In genomic region chr17:29078183-29079045, GRCh38 we compare ENCODE assay signal across 10 cellular contexts. TPM values are rescaled to one million over a fixed set of nuclear protein-coding genes. Genes with fewer than 3 reads are reported as not detected.
DNase-seq lines count a peak whose midpoint lies in the region; ATAC-seq and TF ChIP-seq lines count a peak whose summit lies in the region.
"Had no signal": no experiment of that assay in that cellular context is flagged by ENCODE, and none has a peak within 500 bp of the region (broad histone marks: within the 10 kb centered on the region; RNA-seq: fewer than 3 reads in every experiment).

No MANE protein-coding gene starts in this region.

- H3K27me3 ChIP-seq in mammary epithelial cell (ENCODE audit: insufficient read depth, low read length) (no peaks in the 10 kb centered on the region), SJCRH30 (no peaks in the 10 kb centered on the region), stomach (no peaks in the 10 kb centered on the region)
- H3K27me3 ChIP-seq: neutrophil had no signal

- ATAC-seq in HG03025 (IDR thresholded peaks at IDR 0.05; ENCODE audit: low FRiP score, unreplicated experiment) = no peak

- intact Hi-C loops in MCF 10A (cut with micrococcal nuclease) = no loop called here
- intact Hi-C loops in mammary epithelial cell (cut with micrococcal nuclease) = no loop called here
- intact Hi-C loops in stomach (cut with DNase I; ENCODE audit: low total_unique reads) = no loop called here

- H3K4me1 ChIP-seq in mammary epithelial cell (ENCODE audit: insufficient read depth, low read length) = no peaks in the 10 kb centered on the region
- peaks cover 23% of the 10 kb centered on the region for H3K4me1 ChIP-seq in SJCRH30
- no peaks in the 10 kb centered on the region for H3K4me1 ChIP-seq in stomach

- no peak overlapping the region for H2AFZ ChIP-seq in mammary epithelial cell (ENCODE audit: low read depth, low read length)

- H3K27me3 Mint-ChIP-seq in MCF 10A (ENCODE audit: insufficient read depth, unreplicated experiment) = no peaks in the 10 kb centered on the region

- H3K9me3 Mint-ChIP-seq in MCF 10A (ENCODE audit: unreplicated experiment) = no peaks in the 10 kb centered on the region

- BruUV-seq in MCF 10A (replicated peaks; lab: Mats Ljungman, UMichigan) = no TSS peak
- BruUV-seq in mammary epithelial cell (replicated peaks; lab: Mats Ljungman, UMichigan) = no TSS peak

- WGBS in mammary epithelial cell (ENCODE audit: low coverage, missing lambda C conversion rate) = 78% methylated on average over 9 of the region's 9 CpGs
- 80 to 90% (median 85%) methylated on average over 8 to 9 of the region's 9 CpGs for WGBS in stomach, 5 donors

- H3K4me3 ChIP-seq in mammary epithelial cell (replicated peaks in 1 of 3; ENCODE audit: insufficient read depth in 1 of 3, low read depth in 2 of 3, low read length in 3 of 3) (no peak overlapping the region), SJCRH30 (no peak overlapping the region), stomach (no peak overlapping the region)

- TF ChIP-seq CTCF in MCF 10A (IDR thresholded peaks at IDR 0.05; ENCODE audit: unreplicated experiment) = no peak
- TF ChIP-seq CTCF in mammary epithelial cell (conservative IDR thresholded peaks at IDR 0.05 in 1 of 2, IDR thresholded peaks at IDR 0.05 in 1 of 2; ENCODE audit: extremely low read depth in 1 of 2, insufficient read depth in 1 of 2, low read depth in 1 of 2, low read length in 2 of 2) = no peak
- no peak for TF ChIP-seq CTCF in stomach (IDR thresholded peaks at IDR 0.05)

- no peak overlapping the region for H3K4me2 ChIP-seq in mammary epithelial cell (ENCODE audit: insufficient read depth, low read depth, low read length)

- H4K20me1 ChIP-seq in mammary epithelial cell (ENCODE audit: insufficient read depth, low read length) = no peaks in the 10 kb centered on the region

- in situ Hi-C loops in mammary epithelial cell (cut with MboI; ENCODE audit: low sequenced_read_pairs in 2 of 2) = no loop called here

- DNase-seq in MCF 10A (ENCODE audit: unreplicated experiment) (peak; percentile 63), mammary epithelial cell (no peak), SJCRH30 (peak; percentile 92 to 93), fibroblast of peridontal ligament (ENCODE audit: extremely low read depth) (peak; percentile 7), substantia nigra (lab: John Stamatoyannopoulos, UW) (peak in 1 of 49 donors; percentile 71), stomach (no peak), NCI-H446 (lab: John Stamatoyannopoulos, UW) (no peak)
- DNase-seq: stimulated activated CD4-positive, alpha-beta T cell treated with anti-CD3 and anti-CD28 coated beads, Interleukin-2, amount 100 ng/mL, for 48 hours had no signal

- no peaks in the 10 kb centered on the region for H3K4me1 Mint-ChIP-seq in MCF 10A (ENCODE audit: insufficient read depth, unreplicated experiment)

- H3K4me3 Mint-ChIP-seq in MCF 10A (ENCODE audit: unreplicated experiment) = no peak overlapping the region

- no peak for TF ChIP-seq EP300 in stomach (IDR thresholded peaks at IDR 0.05)

- peaks cover 20% of the 10 kb centered on the region for H3K36me3 Mint-ChIP-seq in MCF 10A (ENCODE audit: insufficient read depth, unreplicated experiment)

- H3K36me3 ChIP-seq in mammary epithelial cell (ENCODE audit: insufficient read depth, low read length) = peaks cover 14% of the 10 kb centered on the region
- peaks cover 55% of the 10 kb centered on the region for H3K36me3 ChIP-seq in SJCRH30
- H3K36me3 ChIP-seq in stomach = peaks cover 31 to 91% (median 74%) of the 10 kb centered on the region in 4 donors

- POLR2A ChIA-PET in MCF 10A (lab: Yijun Ruan, JAX) = interaction anchor here (0.6 to 1.0 kb wide), 3 partner anchors 43 to 95 kb away, joined by 3 read pairs; no protein-coding TSS in a partner anchor

- no peak for TF ChIP-seq POLR2A in stomach (IDR thresholded peaks at IDR 0.05)

- no peaks in the 10 kb centered on the region for H3K79me2 ChIP-seq in mammary epithelial cell (ENCODE audit: insufficient read depth, low read length)

- no peak overlapping the region for H3K9ac ChIP-seq in mammary epithelial cell (ENCODE audit: insufficient read depth, low read length)

- H3K9me3 ChIP-seq in mammary epithelial cell (replicated peaks; ENCODE audit: insufficient read depth, low read length) (no peaks in the 10 kb centered on the region), SJCRH30 (replicated peaks) (no peaks in the 10 kb centered on the region), stomach (no peaks in the 10 kb centered on the region)
- H3K9me3 ChIP-seq: neutrophil had no signal

- CTCF ChIA-PET in MCF 10A (lab: Yijun Ruan, JAX) = interaction anchor here (1.3 to 1.8 kb wide), 3 partner anchors 33 to 113 kb away, joined by 3 to 7 read pairs (median 6); no protein-coding TSS in a partner anchor
- CTCF ChIA-PET in mammary epithelial cell (lab: Charles Lee; ENCODE audit: low non-redundant PET) = interaction anchor here (0.6 kb wide), 1 partner anchor 39 kb away, joined by 7 read pairs; no protein-coding TSS in a partner anchor

- dilution Hi-C loops in mammary epithelial cell (cut with HindIII; ENCODE audit: low sequenced_read_pairs) = loop anchor here (5.0 kb wide), 2 partner anchors 36 to 66 kb away; partner anchors contain the start of gene PIPOX

- no peak overlapping the region for H3K27ac ChIP-seq in mammary epithelial cell (ENCODE audit: insufficient read depth, low read depth, low read length)
- H3K27ac ChIP-seq in SJCRH30 = peak overlapping the region; percentile 41
- H3K27ac ChIP-seq in substantia nigra (ENCODE audit: low read depth, low read length, poor library complexity, severe bottlenecking) = peak overlapping the region; percentile 45
- no peak overlapping the region for H3K27ac ChIP-seq in stomach
- H3K27ac ChIP-seq: neutrophil had no signal

- H3K27ac Mint-ChIP-seq in MCF 10A (ENCODE audit: low read depth, unreplicated experiment) = no peak overlapping the region

RNA-seq across cellular contexts. Expression of gene PIPOX, which starts 35.5 kb away (rescaled TPM):
- total RNA-seq in MCF 10A (2022) (not detected in 2 replicates), mammary epithelial cell (1 to 10 TPM in 1 of 2 donors, under 1 TPM in 1; 0.40 to 1.2 TPM), stomach (10 to 100 TPM in 1 of 5 donors, 1 to 10 TPM in 3, not detected in 1; 1.8 to 13.8 (median 5.2) TPM)
- polyA plus RNA-seq in mammary epithelial cell (0.11 TPM), stomach (under 1 TPM; 0.31 to 0.70 (median 0.50) TPM)
- polyA minus RNA-seq in mammary epithelial cell = not detected
- total RNA-seq in SJCRH30 (2014; rRNA removed; shearing (Covaris generic)) = 91.7 and 96.8 TPM in 2 replicates

Comparison
In these comparisons a context has a peak if more than half of its experiments do, and no peak if none do; other contexts are left out.
1. DNase-seq: peak in MCF 10A (single experiment), SJCRH30 (2 of 2) and fibroblast of peridontal ligament (single experiment); none in mammary epithelial cell (single experiment), stomach (single experiment) and NCI-H446 (0 of 2).
2. H3K27ac ChIP-seq: peak in SJCRH30 (single experiment) and substantia nigra (single experiment); none in mammary epithelial cell (single experiment) and stomach (0 of 5).